In the genomic region with DNA sequence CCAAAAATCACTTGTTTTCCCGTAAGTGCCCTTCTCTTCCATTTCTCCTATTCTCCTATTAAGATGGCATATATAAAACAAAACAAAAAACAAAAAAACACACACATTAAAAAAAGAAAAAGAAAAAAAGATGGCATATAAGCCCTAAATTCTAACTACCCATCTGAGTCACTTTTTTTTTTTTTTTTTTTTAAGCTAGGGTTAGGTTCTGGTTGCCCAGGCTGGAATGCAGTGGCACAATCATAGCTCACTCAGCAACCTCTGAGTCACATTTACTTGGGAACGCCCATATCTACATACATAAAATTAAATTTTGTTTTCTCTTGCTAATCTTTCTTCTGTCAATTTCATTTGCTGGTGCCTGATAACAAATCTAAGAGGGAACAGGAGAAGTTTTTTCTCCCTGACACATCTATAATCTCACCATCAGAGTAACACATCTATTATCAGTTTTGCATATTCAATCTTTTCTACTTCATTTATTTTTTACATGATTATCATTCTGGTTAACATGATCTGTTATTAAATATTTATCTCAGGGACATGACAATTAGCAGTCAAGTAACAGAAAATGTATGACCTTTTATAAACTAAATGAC, we compare ENCODE assay signal across 1 cellular context.
A peak's percentile ranks its signal among the peaks of the same experiment; 100 is the strongest.
TF ChIP-seq lines count a peak whose summit lies in the region.

No MANE protein-coding gene starts in this region.

TF ChIP-seq in HEK293, 187 proteins besides CTCF, POLR2A, EP300 and RAD21 (continued from another document):
- TF ChIP-seq, protein P1, sequence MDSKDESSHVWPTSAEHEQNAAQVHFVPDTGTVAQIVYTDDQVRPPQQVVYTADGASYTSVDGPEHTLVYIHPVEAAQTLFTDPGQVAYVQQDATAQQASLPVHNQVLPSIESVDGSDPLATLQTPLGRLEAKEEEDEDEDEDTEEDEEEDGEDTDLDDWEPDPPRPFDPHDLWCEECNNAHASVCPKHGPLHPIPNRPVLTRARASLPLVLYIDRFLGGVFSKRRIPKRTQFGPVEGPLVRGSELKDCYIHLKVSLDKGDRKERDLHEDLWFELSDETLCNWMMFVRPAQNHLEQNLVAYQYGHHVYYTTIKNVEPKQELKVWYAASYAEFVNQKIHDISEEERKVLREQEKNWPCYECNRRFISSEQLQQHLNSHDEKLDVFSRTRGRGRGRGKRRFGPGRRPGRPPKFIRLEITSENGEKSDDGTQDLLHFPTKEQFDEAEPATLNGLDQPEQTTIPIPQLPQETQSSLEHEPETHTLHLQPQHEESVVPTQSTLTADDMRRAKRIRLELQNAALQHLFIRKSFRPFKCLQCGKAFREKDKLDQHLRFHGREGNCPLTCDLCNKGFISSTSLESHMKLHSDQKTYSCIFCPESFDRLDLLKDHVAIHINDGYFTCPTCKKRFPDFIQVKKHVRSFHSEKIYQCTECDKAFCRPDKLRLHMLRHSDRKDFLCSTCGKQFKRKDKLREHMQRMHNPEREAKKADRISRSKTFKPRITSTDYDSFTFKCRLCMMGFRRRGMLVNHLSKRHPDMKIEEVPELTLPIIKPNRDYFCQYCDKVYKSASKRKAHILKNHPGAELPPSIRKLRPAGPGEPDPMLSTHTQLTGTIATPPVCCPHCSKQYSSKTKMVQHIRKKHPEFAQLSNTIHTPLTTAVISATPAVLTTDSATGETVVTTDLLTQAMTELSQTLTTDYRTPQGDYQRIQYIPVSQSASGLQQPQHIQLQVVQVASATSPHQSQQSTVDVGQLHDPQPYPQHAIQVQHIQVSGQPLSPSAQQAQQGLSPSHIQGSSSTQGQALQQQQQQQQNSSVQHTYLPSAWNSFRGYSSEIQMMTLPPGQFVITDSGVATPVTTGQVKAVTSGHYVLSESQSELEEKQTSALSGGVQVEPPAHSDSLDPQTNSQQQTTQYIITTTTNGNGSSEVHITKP (tag by site-specific recombination; IDR thresholded peaks at IDR 0.05): peak; percentile 57
- TF ChIP-seq YY2 (tag by site-specific recombination; IDR thresholded peaks at IDR 0.05) (no peak), OSR2 (tag by site-specific recombination; IDR thresholded peaks at IDR 0.05) (0 out of 2 replicates have a peak, but pooled peaks have one; percentile 19)
